7 cellular contexts compared by ENCODE assay signal in the genomic region with DNA sequence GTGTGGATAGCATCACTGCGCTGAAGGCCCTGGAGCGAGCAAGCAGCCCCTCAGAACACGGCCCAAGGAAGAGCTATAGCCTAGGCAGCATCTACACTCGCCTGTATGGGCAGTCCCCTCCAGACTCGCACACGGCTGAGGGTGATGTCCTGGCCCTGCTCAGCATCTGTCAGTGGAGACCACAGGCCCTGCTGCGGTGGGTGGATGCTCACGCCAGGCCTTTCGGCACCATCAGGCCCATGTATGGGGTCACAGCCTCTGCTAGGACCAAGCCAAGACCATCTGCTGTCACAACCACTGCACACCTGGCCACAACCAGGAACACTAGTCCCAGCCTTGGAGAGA. TPM values are rescaled to one million over a fixed set of nuclear protein-coding genes. Genes with fewer than 3 reads are reported as not detected.
DNase-seq lines count a peak whose midpoint lies in the region; ATAC-seq and TF ChIP-seq lines count a peak whose summit lies in the region.

No MANE protein-coding gene starts in this region.

- intact Hi-C loops in HCT116 (cut with micrococcal nuclease) = no loop called here
- intact Hi-C loops in activated CD8-positive, alpha-beta T cell treated with anti-CD3 and anti-CD28 coated beads for 36 hours (cut with micrococcal nuclease) = no loop called here

- H3K79me2 ChIP-seq in HCT116 (ENCODE audit: insufficient read depth, low read length) = peaks cover 52% of the 10 kb centered on the region

- TF ChIP-seq POLR2A in HCT116 (IDR thresholded peaks at IDR 0.05; ENCODE audit: borderline replicate concordance, extremely low read depth, insufficient read depth, insufficient read length) = no peak

- peaks cover 44% of the 10 kb centered on the region for H3K4me1 Mint-ChIP-seq in activated CD8-positive, alpha-beta T cell treated with anti-CD3 and anti-CD28 coated beads for 36 hours (ENCODE audit: low read depth)
- H3K4me1 Mint-ChIP-seq in immature natural killer cell = peaks cover 53 to 61% of the 10 kb centered on the region in 2 donors
- H3K4me1 Mint-ChIP-seq in stimulated activated naive CD8-positive, alpha-beta T cell treated with anti-CD3 and anti-CD28 coated beads, Interleukin-15, amount 100 ng/mL, for 72 hours = peaks cover 59% of the 10 kb centered on the region

- no TSS peak for BruUV-seq in HCT116 (replicated peaks; lab: Mats Ljungman, UMichigan)

- no peak overlapping the region for H2AFZ ChIP-seq in HCT116 (ENCODE audit: low read depth, low read length, poor library complexity, severe bottlenecking)

- peak overlapping the region; percentile 82 for H3K9ac ChIP-seq in HCT116 (ENCODE audit: low read length)

- peak overlapping the region; percentile 87 for H3K4me3 Mint-ChIP-seq in activated CD8-positive, alpha-beta T cell treated with anti-CD3 and anti-CD28 coated beads for 36 hours
- peak overlapping the region; percentile 84 to 88 (median 87) for H3K4me3 Mint-ChIP-seq in immature natural killer cell
- H3K4me3 Mint-ChIP-seq in stimulated activated naive CD8-positive, alpha-beta T cell treated with anti-CD3 and anti-CD28 coated beads, Interleukin-15, amount 100 ng/mL, for 72 hours = peak overlapping the region; percentile 97 to 99

- H3K9me3 ChIP-seq in HCT116 (ENCODE audit: control insufficient read depth in 1 of 2, insufficient read depth in 1 of 2, low read depth in 1 of 2, low read length in 2 of 2) = no peaks in the 10 kb centered on the region

- H3K4me3 ChIP-seq in HCT116 (replicated peaks in 1 of 2; ENCODE audit: low read depth in 1 of 2, low read length in 2 of 2) = peak overlapping the region; percentile 56 to 60

- peaks cover 22 to 40% of the 10 kb centered on the region in 2 experiments for H3K4me1 ChIP-seq in HCT116 (ENCODE audit: control insufficient read depth in 1 of 2, insufficient read depth in 2 of 2, low read length in 2 of 2)

- ATAC-seq in HCT116 (no peak), GM18502 (IDR thresholded peaks at IDR 0.05; ENCODE audit: poor library complexity, unreplicated experiment) (no peak)
- ATAC-seq in activated CD8-positive, alpha-beta T cell treated with anti-CD3 and anti-CD28 coated beads for 36 hours = peak; percentile 5
- ATAC-seq in stimulated activated naive CD8-positive, alpha-beta T cell treated with anti-CD3 and anti-CD28 coated beads, Interleukin-15, amount 100 ng/mL, for 72 hours = peak; percentile 10

- no peak for TF ChIP-seq CTCF in HCT116 (IDR thresholded peaks at IDR 0.05 in 2 of 3, conservative IDR thresholded peaks at IDR 0.05 in 1 of 3; ENCODE audit: borderline replicate concordance in 1 of 3, insufficient read depth in 1 of 3, low read depth in 2 of 3, low read length in 2 of 3)
- TF ChIP-seq CTCF in activated CD8-positive, alpha-beta T cell treated with anti-CD3 and anti-CD28 coated beads for 36 hours (IDR thresholded peaks at IDR 0.05) = no peak

- H3K36me3 ChIP-seq in HCT116 (ENCODE audit: control insufficient read depth in 1 of 2, insufficient read depth in 2 of 2, low read length in 2 of 2) = peaks cover 0 to 16% of the 10 kb centered on the region in 2 experiments; a peak in 1 of 4 replicates

- peaks cover 46% of the 10 kb centered on the region for H3K36me3 Mint-ChIP-seq in activated CD8-positive, alpha-beta T cell treated with anti-CD3 and anti-CD28 coated beads for 36 hours (ENCODE audit: low read depth)
- H3K36me3 Mint-ChIP-seq in immature natural killer cell = peaks cover 0 to 12% (median 4%) of the 10 kb centered on the region in 3 donors

- DNase-seq in HCT116 (ENCODE audit: low read depth, low spot score) (no peak), immature natural killer cell (no peak), NCI-H69 (lab: John Stamatoyannopoulos, UW) (no peak), NCI-H524 (lab: John Stamatoyannopoulos, UW) (no peak)
- no peak for DNase-seq in activated CD8-positive, alpha-beta T cell treated with anti-CD3 and anti-CD28 coated beads for 36 hours
- DNase-seq in stimulated activated naive CD8-positive, alpha-beta T cell treated with anti-CD3 and anti-CD28 coated beads, Interleukin-15, amount 100 ng/mL, for 72 hours = no peak

- POLR2A ChIA-PET in HCT116 (lab: Charles Lee) = no interaction called here
- POLR2A ChIA-PET in activated CD8-positive, alpha-beta T cell treated with anti-CD3 and anti-CD28 coated beads for 36 hours (lab: Charles Lee) = interaction anchor here (0.6 to 4.2 kb wide), 15 partner anchors 9 to 227 kb away, joined by 3 to 32 read pairs (median 4); a partner anchor contains a TSS

- CTCF ChIA-PET in HCT116 (lab: Charles Lee) = interaction anchor here (3.3 kb wide), 1 partner anchor 82 kb away, joined by 19 read pairs; no protein-coding TSS in a partner anchor
- CTCF ChIA-PET in activated CD8-positive, alpha-beta T cell treated with anti-CD3 and anti-CD28 coated beads for 36 hours (lab: Charles Lee) = interaction anchor here (0.7 to 4.3 kb wide), 6 partner anchors 21 to 219 kb away, joined by 3 to 18 read pairs (median 4); a partner anchor contains a TSS

- no peaks in the 10 kb centered on the region for H4K20me1 ChIP-seq in HCT116 (ENCODE audit: insufficient read depth)

- H3K9me3 Mint-ChIP-seq in activated CD8-positive, alpha-beta T cell treated with anti-CD3 and anti-CD28 coated beads for 36 hours = no peaks in the 10 kb centered on the region
- no peaks in the 10 kb centered on the region for H3K9me3 Mint-ChIP-seq in immature natural killer cell
- H3K9me3 Mint-ChIP-seq in stimulated activated naive CD8-positive, alpha-beta T cell treated with anti-CD3 and anti-CD28 coated beads, Interleukin-15, amount 100 ng/mL, for 72 hours = no peaks in the 10 kb centered on the region

- peak overlapping the region; percentile 98 for H3K27ac ChIP-seq in HCT116 (ENCODE audit: low read depth, low read length)

- no peaks in the 10 kb centered on the region for H3K9me2 ChIP-seq in HCT116 (ENCODE audit: insufficient read depth)

- TF ChIP-seq RAD21 in HCT116 (IDR thresholded peaks at IDR 0.05; ENCODE audit: low read depth) = no peak

- peak overlapping the region; percentile 96 for H3K27ac Mint-ChIP-seq in activated CD8-positive, alpha-beta T cell treated with anti-CD3 and anti-CD28 coated beads for 36 hours
- H3K27ac Mint-ChIP-seq in immature natural killer cell = peak overlapping the region; percentile 95 to 99 (median 98)
- peak overlapping the region; percentile 90 to 94 for H3K27ac Mint-ChIP-seq in stimulated activated naive CD8-positive, alpha-beta T cell treated with anti-CD3 and anti-CD28 coated beads, Interleukin-15, amount 100 ng/mL, for 72 hours

- H3K4me2 ChIP-seq in HCT116 (ENCODE audit: low read length) = peak overlapping the region; percentile 92

- no peaks in the 10 kb centered on the region for H3K27me3 Mint-ChIP-seq in activated CD8-positive, alpha-beta T cell treated with anti-CD3 and anti-CD28 coated beads for 36 hours
- H3K27me3 Mint-ChIP-seq in immature natural killer cell (ENCODE audit: low read depth in 3 of 3) = peaks cover 2 to 7% (median 3%) of the 10 kb centered on the region in 3 donors
- H3K27me3 Mint-ChIP-seq in stimulated activated naive CD8-positive, alpha-beta T cell treated with anti-CD3 and anti-CD28 coated beads, Interleukin-15, amount 100 ng/mL, for 72 hours = no peaks in the 10 kb centered on the region

- H3K27me3 ChIP-seq in HCT116 (ENCODE audit: insufficient read depth, low read length) = no peaks in the 10 kb centered on the region

- RAD21 ChIA-PET in HCT116 (lab: Charles Lee; ENCODE audit: low non-redundant PET in 1 of 2, low total read pairs in 2 of 2, uncharacterized antibody in 2 of 2, unreplicated experiment in 2 of 2) = no interaction called here

TF ChIP-seq in HCT116, 20 proteins besides CTCF, POLR2A, EP300 and RAD21 (continues in another document):
- no peak for TF ChIP-seq CEBPB (IDR thresholded peaks at IDR 0.05; ENCODE audit: low read depth)
- no peak for TF ChIP-seq CBX3 (IDR thresholded peaks at IDR 0.05; ENCODE audit: low read depth)
- TF ChIP-seq SP1 (IDR thresholded peaks at IDR 0.05; ENCODE audit: low read depth) = no peak
- TF ChIP-seq, protein P1, sequence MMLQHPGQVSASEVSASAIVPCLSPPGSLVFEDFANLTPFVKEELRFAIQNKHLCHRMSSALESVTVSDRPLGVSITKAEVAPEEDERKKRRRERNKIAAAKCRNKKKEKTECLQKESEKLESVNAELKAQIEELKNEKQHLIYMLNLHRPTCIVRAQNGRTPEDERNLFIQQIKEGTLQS (IDR thresholded peaks at IDR 0.05) = no peak
- TF ChIP-seq EZH2phosphoT487 (IDR thresholded peaks at IDR 0.05; ENCODE audit: borderline replicate concordance) = no peak
- TF ChIP-seq SRF (IDR thresholded peaks at IDR 0.05; ENCODE audit: low read depth) = no peak
- TF ChIP-seq EGR1 (IDR thresholded peaks at IDR 0.05; ENCODE audit: low read depth) = no peak
- TF ChIP-seq ELF1 (IDR thresholded peaks at IDR 0.05; ENCODE audit: borderline replicate concordance, low read depth) = no peak

RNA-seq across cellular contexts. Expression of a gene that starts 20.5 kb away (rescaled TPM):
- total RNA-seq in HCT116 (2021; ENCODE audit: unreplicated experiment) = 15.6 TPM
- 10.0 and 10.3 TPM in 2 replicates for polyA plus RNA-seq in HCT116 (2012)
- 10 to 100 TPM; 12.4 to 15.0 TPM for total RNA-seq in activated CD8-positive, alpha-beta T cell treated with anti-CD3 and anti-CD28 coated beads for 36 hours
- 10 to 100 TPM in 1 of 3 donors, 1 to 10 TPM in 2; 6.4 to 12.6 (median 6.6) TPM for polyA plus RNA-seq in immature natural killer cell

RNA-seq across cellular contexts. Expression of a gene that starts 27.0 kb away (rescaled TPM):
- total RNA-seq in HCT116 (2021; ENCODE audit: unreplicated experiment) = 334 TPM
- 294 and 408 TPM in 2 replicates for polyA plus RNA-seq in HCT116 (2012)
- 100 to 1,000 TPM; 312 to 334 TPM for total RNA-seq in activated CD8-positive, alpha-beta T cell treated with anti-CD3 and anti-CD28 coated beads for 36 hours
- 1,000 to 10,000 TPM in 1 of 3 donors, 100 to 1,000 TPM in 2; 593 to 1,259 (median 677) TPM for polyA plus RNA-seq in immature natural killer cell

RNA-seq across cellular contexts. Expression of a gene that starts 27.2 kb away (rescaled TPM):
- 29.3 TPM for total RNA-seq in HCT116 (2021; ENCODE audit: unreplicated experiment)
- 21.0 and 26.8 TPM in 2 replicates for polyA plus RNA-seq in HCT116 (2012)
- total RNA-seq in activated CD8-positive, alpha-beta T cell treated with anti-CD3 and anti-CD28 coated beads for 36 hours = 10 to 100 TPM; 25.3 to 28.3 TPM
- polyA plus RNA-seq in immature natural killer cell = 10 to 100 TPM; 10.2 to 16.3 (median 10.6) TPM

RNA-seq across cellular contexts. Expression of a gene that starts 36.9 kb away (rescaled TPM):
- total RNA-seq in HCT116 (2021; ENCODE audit: unreplicated experiment) = 104 TPM
- 121 and 134 TPM in 2 replicates for polyA plus RNA-seq in HCT116 (2012)
- 10 to 100 TPM; 65.9 to 71.4 TPM for total RNA-seq in activated CD8-positive, alpha-beta T cell treated with anti-CD3 and anti-CD28 coated beads for 36 hours
- polyA plus RNA-seq in immature natural killer cell = 100 to 1,000 TPM; 351 to 618 (median 505) TPM

RNA-seq across cellular contexts. Expression of a gene that starts 37.2 kb away (rescaled TPM):
- 35.6 TPM for total RNA-seq in HCT116 (2021; ENCODE audit: unreplicated experiment)
- polyA plus RNA-seq in HCT116 (2012) = 29.6 and 32.1 TPM in 2 replicates
- 1 to 10 TPM; 3.7 TPM for total RNA-seq in activated CD8-positive, alpha-beta T cell treated with anti-CD3 and anti-CD28 coated beads for 36 hours
- under 1 TPM in 2 of 3 donors, not detected in 1; 0.11 to 0.19 TPM for polyA plus RNA-seq in immature natural killer cell

Comparison
In these comparisons a context has a peak if more than half of its experiments do, and no peak if none do; other contexts are left out.
1. ATAC-seq: peak in activated CD8-positive, alpha-beta T cell treated with anti-CD3 and anti-CD28 coated beads for 36 hours (single experiment) and stimulated activated naive CD8-positive, alpha-beta T cell treated with anti-CD3 and anti-CD28 coated beads, Interleukin-15, amount 100 ng/mL, for 72 hours (single experiment); none in HCT116 (single experiment) and GM18502 (single experiment).
2. Peak in every context shown above with its lines, with median percentiles within 50 percentile points of each other: H3K27ac Mint-ChIP-seq and H3K4me3 Mint-ChIP-seq.